Comparison of ENCODE assay signal across 7 cellular contexts in genomic region chr16:70450142-70451003, GRCh38. TPM values are rescaled to one million over a fixed set of nuclear protein-coding genes. Genes with fewer than 3 reads are reported as not detected.
DNase-seq lines count a peak whose midpoint lies in the region; FAIRE-seq and TF ChIP-seq lines count a peak whose summit lies in the region.
"Not testable (repeated sequence)": the region's sequence is repeated elsewhere in the genome, so short reads cannot be mapped to it uniquely, and the experiment has no call there.

No MANE protein-coding gene starts in this region.

- H3K4me1 Mint-ChIP-seq in H9: peaks cover 19 to 22% of the 10 kb centered on the region in 2 experiments
- not testable (repeated sequence) for H3K4me1 Mint-ChIP-seq in astrocyte (ENCODE audit: low read depth, unreplicated experiment)

- not testable (repeated sequence) for H3K23ac ChIP-seq in H9 (ENCODE audit: insufficient read length, low read depth, low read length)

- not testable (repeated sequence) for H3K9me3 ChIP-seq in H9 (ENCODE audit: control insufficient read depth, low read depth, low read length); astrocyte (ENCODE audit: insufficient read depth, low read depth, low read length); parathyroid adenoma (ENCODE audit: control insufficient read depth, low read length); testis

- H3K79me2 ChIP-seq in H9 (ENCODE audit: insufficient read depth, low read length); astrocyte (ENCODE audit: insufficient read depth, low read length); parathyroid adenoma: not testable (repeated sequence)

- not testable (repeated sequence) for H2BK120ac ChIP-seq in H9 (ENCODE audit: low read depth, low read length, poor library complexity, severe bottlenecking)

- not testable (repeated sequence) for H3K4me1 ChIP-seq in H9 (ENCODE audit: insufficient read depth, low read length); astrocyte (ENCODE audit: insufficient read depth, low read length); parathyroid adenoma; testis

- H3K4me2 ChIP-seq in H9 (ENCODE audit: insufficient read depth, insufficient read length, low read length); parathyroid adenoma (ENCODE audit: low read length): not testable (repeated sequence)
- H3K4me2 ChIP-seq in astrocyte (ENCODE audit: low read length): peak overlapping the region; percentile 46

- H2AK5ac ChIP-seq in H9 (ENCODE audit: insufficient read length, low read length): not testable (repeated sequence)

- not testable (repeated sequence) for H2BK12ac ChIP-seq in H9 (ENCODE audit: insufficient read length, low read depth, low read length)

- H3K4ac ChIP-seq in H9 (ENCODE audit: low read depth, low read length): not testable (repeated sequence)

- not testable (repeated sequence) for H3K27me3 Mint-ChIP-seq in H9 (ENCODE audit: low read depth); astrocyte (ENCODE audit: low read depth, unreplicated experiment)

- H3K27me3 ChIP-seq in H9 (ENCODE audit: insufficient read depth, low read length); astrocyte (ENCODE audit: insufficient read depth, low read length); kidney epithelial cell (ENCODE audit: control insufficient read depth, insufficient read depth, low read length); parathyroid adenoma (ENCODE audit: control insufficient read depth, insufficient read depth, low read length); testis: not testable (repeated sequence)

- H3K9ac ChIP-seq in H9 (ENCODE audit: extremely low read depth, insufficient read length, low read length); astrocyte (ENCODE audit: low read length); parathyroid adenoma: not testable (repeated sequence)

- not testable (repeated sequence) for H2BK20ac ChIP-seq in H9 (ENCODE audit: low read depth, low read length, poor library complexity, severe bottlenecking)

- H3K56ac ChIP-seq in H9 (ENCODE audit: insufficient read length, low read depth, low read length): not testable (repeated sequence)

- not testable (repeated sequence) for TF ChIP-seq POLR2A in testis (IDR thresholded peaks at IDR 0.05)

- not testable (repeated sequence) for H3K79me1 ChIP-seq in H9 (ENCODE audit: insufficient read depth, low read depth, low read length, poor library complexity, severe bottlenecking)

- H3K27ac ChIP-seq in H9 (ENCODE audit: insufficient read length, low read depth, low read length); astrocyte (ENCODE audit: low read depth, low read length); coronary artery; parathyroid adenoma: not testable (repeated sequence)
- H3K27ac ChIP-seq in testis: peak overlapping the region in 1 of 2 donors; percentile 14

- intact Hi-C loops in testis (cut with DNase I; ENCODE audit: low total_unique reads): not testable (repeated sequence)

- not testable (repeated sequence) for H2BK15ac ChIP-seq in H9 (ENCODE audit: low read depth, low read length)

- not testable (repeated sequence) for H4K20me1 ChIP-seq in H9 (ENCODE audit: control insufficient read depth, insufficient read depth, insufficient read length); astrocyte (ENCODE audit: insufficient read depth, low read length)

- DNase-seq in H9; astrocyte (ENCODE audit: low read depth); coronary artery (ENCODE audit: low spot score); fibroblast of villous mesenchyme (ENCODE audit: low read depth); kidney epithelial cell (ENCODE audit: low read depth): not testable (repeated sequence)
- DNase-seq in testis: peak; percentile 64

- not testable (repeated sequence) for H4K5ac ChIP-seq in H9 (ENCODE audit: insufficient read length, low read depth, low read length)

- not testable (repeated sequence) for TF ChIP-seq CTCF in H9 (conservative IDR thresholded peaks at IDR 0.05); astrocyte (IDR thresholded peaks at IDR 0.05; ENCODE audit: insufficient read depth, low read depth, low read length); coronary artery (IDR thresholded peaks at IDR 0.05); fibroblast of villous mesenchyme (IDR thresholded peaks at IDR 0.05; ENCODE audit: insufficient read depth, low read depth, low read length); kidney epithelial cell (IDR thresholded peaks at IDR 0.05; ENCODE audit: insufficient read depth, low read length, poor library complexity, severe bottlenecking); parathyroid adenoma (IDR thresholded peaks at IDR 0.05); testis (IDR thresholded peaks at IDR 0.05)

- not testable (repeated sequence) for H3K18ac ChIP-seq in H9 (ENCODE audit: insufficient read length, low read depth, low read length)

- H2BK5ac ChIP-seq in H9 (ENCODE audit: insufficient read length, low read length): not testable (repeated sequence)

- H3K36me3 ChIP-seq in astrocyte (ENCODE audit: insufficient read depth, low read length); kidney epithelial cell (ENCODE audit: control insufficient read depth, insufficient read depth, low read length); parathyroid adenoma (ENCODE audit: control insufficient read depth, insufficient read depth, low read length); testis (ENCODE audit: low read depth, missing control alignments): not testable (repeated sequence)

- not testable (repeated sequence) for H2AFZ ChIP-seq in H9 (ENCODE audit: low read length)
- H2AFZ ChIP-seq in astrocyte (ENCODE audit: low read depth, low read length) (peak overlapping the region; percentile 66), parathyroid adenoma (peak overlapping the region; percentile 56)

- H3K4me3 ChIP-seq in astrocyte (ENCODE audit: insufficient read depth, low read depth, low read length); parathyroid adenoma (ENCODE audit: low read depth, low read length): not testable (repeated sequence)
- peak overlapping the region; percentile 38 for H3K4me3 ChIP-seq in coronary artery
- H3K4me3 ChIP-seq in fibroblast of villous mesenchyme (ENCODE audit: low read depth, low read length): peak overlapping the region; percentile 23
- peak overlapping the region; percentile 21 for H3K4me3 ChIP-seq in kidney epithelial cell (ENCODE audit: low read depth, low read length)
- H3K4me3 ChIP-seq in testis: peak overlapping the region; percentile 38 to 41

- H3T11ph ChIP-seq in H9 (ENCODE audit: low read length): not testable (repeated sequence)

- H3K4me3 Mint-ChIP-seq in H9: peak overlapping the region in 1 of 2 experiments; percentile 8; a peak in 1 of 5 replicates
- H3K4me3 Mint-ChIP-seq in astrocyte (ENCODE audit: unreplicated experiment): not testable (repeated sequence)

- H4K8ac ChIP-seq in H9 (replicated peaks; ENCODE audit: insufficient read length, low read depth, low read length): not testable (repeated sequence)

- WGBS in H9 (ENCODE audit: extremely low coverage, insufficient read length, low lambda C conversion rate): no CpG with 5 or more reads among the region's 37 CpGs
- WGBS in testis, 2 donors: 64 to 77% methylated on average over 11 to 37 of the region's 37 CpGs

- not testable (repeated sequence) for H3K36me3 Mint-ChIP-seq in H9 (ENCODE audit: insufficient read depth in 1 of 3, low read depth in 3 of 3); astrocyte (ENCODE audit: low read depth, unreplicated experiment)

- H3K27ac Mint-ChIP-seq in H9: peak overlapping the region in 2 of 3 experiments; percentile 6 to 68; a peak in 1 of 7 replicates
- H3K27ac Mint-ChIP-seq in astrocyte (ENCODE audit: unreplicated experiment): not testable (repeated sequence)

- not testable (repeated sequence) for FAIRE-seq in astrocyte (lab: Jason Lieb, UNC)

- H3K9me3 Mint-ChIP-seq in H9; astrocyte (ENCODE audit: unreplicated experiment): not testable (repeated sequence)

- H3K23me2 ChIP-seq in H9 (ENCODE audit: insufficient read length, low read depth, low read length, poor library complexity, severe bottlenecking): not testable (repeated sequence)

- H3K14ac ChIP-seq in H9 (ENCODE audit: insufficient read depth, low read length): not testable (repeated sequence)

- not testable (repeated sequence) for H4K91ac ChIP-seq in H9 (ENCODE audit: insufficient read length, low read depth, low read length)

RNA-seq across cellular contexts. Expression of gene FCSK, which starts 4.0 kb away (rescaled TPM):
- 6.5 and 7.9 TPM in 2 replicates for total RNA-seq in H9 (2021)
- total RNA-seq in astrocyte: 9.7 and 12.0 TPM in 2 replicates
- total RNA-seq in fibroblast of villous mesenchyme: 9.0 and 9.5 TPM in 2 replicates
- 19.9 and 23.2 TPM in 2 replicates for total RNA-seq in kidney epithelial cell
- 10 to 100 TPM; 26.4 to 36.3 TPM for total RNA-seq in testis
- 12.4 TPM for polyA plus RNA-seq in testis (ENCODE audit: insufficient read depth, low read depth, low replicate concordance)

RNA-seq across cellular contexts. Expression of gene ST3GAL2, which starts 11.5 kb away (rescaled TPM):
- total RNA-seq in H9 (2021) (45.9 and 49.0 TPM in 2 replicates), astrocyte (108 and 130 TPM in 2 replicates), fibroblast of villous mesenchyme (42.7 and 51.2 TPM in 2 replicates), kidney epithelial cell (22.6 and 24.9 TPM in 2 replicates), testis (10 to 100 TPM; 32.5 to 46.2 TPM)
- 20.2 TPM for polyA plus RNA-seq in testis (ENCODE audit: insufficient read depth, low read depth, low replicate concordance)
